In genomic region chr19:51368366-51369282, GRCh38 we compare ENCODE assay signal across 9 cellular contexts. TPM values are rescaled to one million over a fixed set of nuclear protein-coding genes. Genes with fewer than 3 reads are reported as not detected.
DNase-seq lines count a peak whose midpoint lies in the region; TF ChIP-seq lines count a peak whose summit lies in the region.
"Had no signal": no experiment of that assay in that cellular context is flagged by ENCODE, and none has a peak within 500 bp of the region (broad histone marks: within the 10 kb centered on the region; RNA-seq: fewer than 3 reads in every experiment).

CLDND2 (minus strand) TSS chr19:51369003; CDS start chr19:51368577, 426 bp downstream.

- peak within 1 kb of the TSS; percentile 96 for H3K27ac Mint-ChIP-seq in activated CD4-positive, alpha-beta memory T cell treated with anti-CD3 and anti-CD28 coated beads for 36 hours

- POLR2A ChIA-PET in activated CD4-positive, alpha-beta memory T cell treated with anti-CD3 and anti-CD28 coated beads for 36 hours (lab: Charles Lee) = interaction anchor here (1.1 to 2.9 kb wide), 3 partner anchors 26 to 80 kb away, joined by 3 to 22 read pairs (median 5); no protein-coding TSS in a partner anchor

- peak within 1 kb of the TSS; percentile 99 for H3K4me3 Mint-ChIP-seq in activated CD4-positive, alpha-beta memory T cell treated with anti-CD3 and anti-CD28 coated beads for 36 hours

- no peaks in the 10 kb centered on the region for H3K27me3 Mint-ChIP-seq in activated CD4-positive, alpha-beta memory T cell treated with anti-CD3 and anti-CD28 coated beads for 36 hours

- H3K4me1 Mint-ChIP-seq in activated CD4-positive, alpha-beta memory T cell treated with anti-CD3 and anti-CD28 coated beads for 36 hours (ENCODE audit: low read depth) = peaks cover 57% of the 10 kb centered on the region

- TF ChIP-seq CTCF in foreskin fibroblast (IDR thresholded peaks at IDR 0.05; ENCODE audit: low read depth, low read length) = no peak
- TF ChIP-seq CTCF in retinal pigment epithelial cell (conservative IDR thresholded peaks at IDR 0.05; ENCODE audit: low read depth, low read length) = no peak

- CTCF ChIA-PET in activated CD4-positive, alpha-beta memory T cell treated with anti-CD3 and anti-CD28 coated beads for 36 hours (lab: Charles Lee) = interaction anchor here (1.6 kb wide), 1 partner anchor 26 kb away, joined by 12 read pairs; no protein-coding TSS in a partner anchor

- DNase-seq in SIG-M5 treated with dmso at 0.1 percent for 504 hours (lab: John Stamatoyannopoulos, UW; ENCODE audit: unreplicated experiment) (peak; percentile 17), SIG-M5 (lab: John Stamatoyannopoulos, UW) (no peak), foreskin fibroblast (no peak), retinal pigment epithelial cell (ENCODE audit: low read depth) (no peak), foreskin melanocyte (no peak), HuH-7 (ENCODE audit: low spot score) (no peak), NCI-H2227 treated with DMSO at 0.1 percent for 48 hours (lab: John Stamatoyannopoulos, UW) (no peak)
- no peak for DNase-seq in activated CD4-positive, alpha-beta memory T cell treated with anti-CD3 and anti-CD28 coated beads for 36 hours

- peaks cover 26% of the 10 kb centered on the region for H3K36me3 Mint-ChIP-seq in activated CD4-positive, alpha-beta memory T cell treated with anti-CD3 and anti-CD28 coated beads for 36 hours

- no peaks in the 10 kb centered on the region for H3K9me3 Mint-ChIP-seq in activated CD4-positive, alpha-beta memory T cell treated with anti-CD3 and anti-CD28 coated beads for 36 hours

- H3K4me3 ChIP-seq in foreskin fibroblast (ENCODE audit: low read depth in 1 of 2, low read length in 2 of 2) = peak within 1 kb of the TSS; percentile 97 to 99
- peak within 1 kb of the TSS; percentile 72 for H3K4me3 ChIP-seq in retinal pigment epithelial cell (ENCODE audit: low read length)

- intact Hi-C loops in activated CD4-positive, alpha-beta memory T cell treated with anti-CD3 and anti-CD28 coated beads for 36 hours (cut with micrococcal nuclease) = no loop called here

RNA-seq across cellular contexts. Expression of gene CLDND2, which starts in this region (rescaled TPM):
- total RNA-seq in activated CD4-positive, alpha-beta memory T cell treated with anti-CD3 and anti-CD28 coated beads for 36 hours = 1 to 10 TPM; 2.8 to 4.8 TPM
- total RNA-seq: Daoy had no signal
